1 cellular context compared by ENCODE assay signal in genomic region chr19:50383852-50384684, GRCh38.
TF ChIP-seq lines count a peak whose summit lies in the region.

Gene POLD1 (plus strand): TSS chr19:50384347. CDS start chr19:50398852, 14,505 bp downstream.

TF ChIP-seq in WTC11, 78 proteins besides CTCF, POLR2A, EP300 and RAD21 (continued from another document):
- TF ChIP-seq ARID4B (CRISPR knock-in tag; IDR thresholded peaks at IDR 0.05; ENCODE audit: borderline replicate concordance) (no peak), E2F5 (CRISPR knock-in tag; IDR thresholded peaks at IDR 0.05) (peak; percentile 92), JUN (CRISPR knock-in tag; IDR thresholded peaks at IDR 0.05) (no peak), MYBL2 (CRISPR knock-in tag; IDR thresholded peaks at IDR 0.05) (peak; percentile 69; the same call in 1 of the 2 replicates), TCF7 (CRISPR knock-in tag; IDR thresholded peaks at IDR 0.05; ENCODE audit: low read depth) (no peak), IRF1 (CRISPR knock-in tag; IDR thresholded peaks at IDR 0.05) (0 out of 2 replicates have a peak, but pooled peaks have one; percentile 69), PRRX2 (CRISPR knock-in tag; IDR thresholded peaks at IDR 0.05) (0 out of 2 replicates have a peak, but pooled peaks have one; percentile 19), NR3C1 (CRISPR knock-in tag; conservative IDR thresholded peaks at IDR 0.05; ENCODE audit: low read depth) (no peak), CREM (CRISPR knock-in tag; IDR thresholded peaks at IDR 0.05) (peak; percentile 67; the same call in 1 of the 2 replicates), MAX (CRISPR knock-in tag; IDR thresholded peaks at IDR 0.05) (peak; percentile 79), GTF2I (CRISPR knock-in tag; conservative IDR thresholded peaks at IDR 0.05) (no peak)
